In the genomic region with DNA sequence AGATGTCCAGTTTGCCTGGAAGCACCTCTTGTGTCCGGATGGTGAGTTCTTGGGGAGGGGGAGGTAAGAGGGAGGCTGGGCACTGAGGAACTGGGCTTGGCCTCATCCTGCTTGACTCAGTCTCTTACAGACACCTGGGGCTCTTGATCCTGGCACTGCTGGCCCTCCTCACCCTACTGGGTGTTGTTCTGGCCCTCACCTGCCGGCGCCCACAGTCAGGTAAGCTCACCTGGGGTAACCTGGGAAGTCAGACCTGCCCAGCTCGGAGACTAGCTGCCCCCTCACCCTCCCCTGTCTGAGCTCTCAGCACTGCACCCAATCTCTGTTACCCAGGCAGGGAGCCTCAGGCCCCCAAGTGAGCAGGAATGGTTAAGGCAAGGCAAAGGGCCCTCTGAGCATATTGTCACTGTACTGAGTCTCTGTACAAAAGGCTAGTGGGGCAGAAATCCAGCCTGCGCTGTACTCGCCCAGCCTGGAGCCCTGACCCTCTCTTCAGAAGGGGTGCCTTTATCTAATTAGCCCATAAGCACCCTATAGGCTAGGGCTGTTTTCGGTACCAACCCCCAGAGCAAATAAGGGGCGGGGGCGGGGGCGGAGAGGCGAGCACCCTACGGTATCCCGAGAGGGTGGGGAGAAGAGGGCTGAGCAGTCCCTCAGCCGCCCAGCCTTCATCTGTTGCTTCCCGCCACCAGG, we compare ENCODE assay signal across 8 cellular contexts. TPM values are rescaled to one million over a fixed set of nuclear protein-coding genes. Genes with fewer than 3 reads are reported as not detected.
DNase-seq lines count a peak whose midpoint lies in the region; ATAC-seq and TF ChIP-seq lines count a peak whose summit lies in the region.

No MANE protein-coding gene starts in this region.

- TF ChIP-seq CTCF in 22Rv1 (IDR thresholded peaks at IDR 0.05): no peak
- TF ChIP-seq CTCF in adrenal gland (IDR thresholded peaks at IDR 0.05): no peak
- TF ChIP-seq CTCF in mesothelial cell of epicardium (IDR thresholded peaks at IDR 0.05; ENCODE audit: unreplicated experiment): no peak

- H3K27ac ChIP-seq in 22Rv1: peak overlapping the region; percentile 89
- H3K27ac ChIP-seq in adrenal gland: peak overlapping the region; percentile 64 to 95 (median 84)

- H3K4me3 Mint-ChIP-seq in mesothelial cell of epicardium: peak overlapping the region; percentile 50

- intact Hi-C loops in adrenal gland (cut with DNase I): no loop called here

- H3K36me3 ChIP-seq in adrenal gland (replicated peaks in 1 of 2): no peaks in the 10 kb centered on the region

- ATAC-seq in GM19438 (IDR thresholded peaks at IDR 0.05; ENCODE audit: low read depth, unreplicated experiment) (peak; percentile 39), GM21825 (IDR thresholded peaks at IDR 0.05; ENCODE audit: unreplicated experiment) (no peak), HG02885 (IDR thresholded peaks at IDR 0.05; ENCODE audit: poor library complexity, unreplicated experiment) (no peak), GM19328 (IDR thresholded peaks at IDR 0.05; ENCODE audit: unreplicated experiment) (no peak)

- peak overlapping the region in 2 of 4 donors; percentile 20 to 69 for H3K4me3 ChIP-seq in adrenal gland

- H3K36me3 Mint-ChIP-seq in mesothelial cell of epicardium: peaks cover 6% of the 10 kb centered on the region

- H3K4me1 ChIP-seq in adrenal gland (replicated peaks in 1 of 2): peaks cover 31 to 62% of the 10 kb centered on the region in 2 donors

- H3K27ac Mint-ChIP-seq in mesothelial cell of epicardium: no peak overlapping the region

- WGBS in adrenal gland, 4 donors: 19 to 35% (median 28%) methylated on average over 6 to 15 of the region's 15 CpGs

- H3K4me1 Mint-ChIP-seq in mesothelial cell of epicardium: peaks cover 22% of the 10 kb centered on the region

- H3K9me3 Mint-ChIP-seq in mesothelial cell of epicardium: no peaks in the 10 kb centered on the region

- H3K9me3 ChIP-seq in adrenal gland (replicated peaks in 1 of 3): no peaks in the 10 kb centered on the region

- H3K27me3 Mint-ChIP-seq in mesothelial cell of epicardium (ENCODE audit: low read depth): no peaks in the 10 kb centered on the region

- DNase-seq in adrenal gland (no peak), mesothelial cell of epicardium (ENCODE audit: low spot score in 2 of 2, unreplicated experiment in 2 of 2) (no peak), DMS114 treated with DMSO at 0.1 percent for 48 hours (lab: John Stamatoyannopoulos, UW; ENCODE audit: unreplicated experiment) (no peak)

- H3K27me3 ChIP-seq in adrenal gland: no peaks in the 10 kb centered on the region

- no peak for TF ChIP-seq POLR2A in adrenal gland (IDR thresholded peaks at IDR 0.05)

RNA-seq across cellular contexts. Expression of gene IL17RC, which starts 2.2 kb away (rescaled TPM):
- total RNA-seq in adrenal gland (100 to 1,000 TPM in 2 of 8 donors, 10 to 100 TPM in 6; 39.1 to 141 (median 90.4) TPM), mesothelial cell of epicardium (28.8 to 30.2 TPM (median 29.6 TPM) in 3 replicates)
- polyA plus RNA-seq in adrenal gland: 100 to 1,000 TPM in 2 of 3 donors, 10 to 100 TPM in 1; 20.5 to 283 (median 208) TPM

RNA-seq across cellular contexts. Expression of gene IL17RE, which starts 12.1 kb away (rescaled TPM):
- total RNA-seq in adrenal gland (1 to 10 TPM in 6 of 8 donors, under 1 TPM in 2; 0.24 to 3.3 (median 1.5) TPM), mesothelial cell of epicardium (22.1 to 24.1 TPM (median 23.6 TPM) in 3 replicates)
- polyA plus RNA-seq in adrenal gland: 1 to 10 TPM in 2 of 3 donors, under 1 TPM in 1; 0.51 to 4.3 (median 2.3) TPM

RNA-seq across cellular contexts. Expression of gene CRELD1, which starts 18.9 kb away (rescaled TPM):
- total RNA-seq in adrenal gland: 10 to 100 TPM; 28.8 to 95.4 (median 44.9) TPM
- 100 to 1,000 TPM in 1 of 3 donors, 10 to 100 TPM in 2; 30.2 to 137 (median 66.3) TPM for polyA plus RNA-seq in adrenal gland
- 39.8 to 42.3 TPM (median 40.5 TPM) in 3 replicates for total RNA-seq in mesothelial cell of epicardium

RNA-seq across cellular contexts. Expression of gene JAGN1, which starts 24.3 kb away (rescaled TPM):
- total RNA-seq in adrenal gland (100 to 1,000 TPM in 2 of 8 donors, 10 to 100 TPM in 6; 47.2 to 116 (median 63.1) TPM), mesothelial cell of epicardium (32.1 to 34.8 TPM (median 32.3 TPM) in 3 replicates)
- polyA plus RNA-seq in adrenal gland: 10 to 100 TPM; 31.4 to 69.7 (median 58.2) TPM

RNA-seq across cellular contexts. Expression of gene CIDEC, which starts 34.7 kb away (rescaled TPM):
- total RNA-seq in adrenal gland (1 to 10 TPM in 5 of 8 donors, under 1 TPM in 2, not detected in 1; 0.43 to 5.9 (median 1.4) TPM), mesothelial cell of epicardium (not detected in 3 replicates)
- 100 to 1,000 TPM in 1 of 3 donors, 1 to 10 TPM in 1, under 1 TPM in 1; 0.38 to 108 (median 3.9) TPM for polyA plus RNA-seq in adrenal gland
